Comparison of ENCODE assay signal across 14 cellular contexts in the genomic region with DNA sequence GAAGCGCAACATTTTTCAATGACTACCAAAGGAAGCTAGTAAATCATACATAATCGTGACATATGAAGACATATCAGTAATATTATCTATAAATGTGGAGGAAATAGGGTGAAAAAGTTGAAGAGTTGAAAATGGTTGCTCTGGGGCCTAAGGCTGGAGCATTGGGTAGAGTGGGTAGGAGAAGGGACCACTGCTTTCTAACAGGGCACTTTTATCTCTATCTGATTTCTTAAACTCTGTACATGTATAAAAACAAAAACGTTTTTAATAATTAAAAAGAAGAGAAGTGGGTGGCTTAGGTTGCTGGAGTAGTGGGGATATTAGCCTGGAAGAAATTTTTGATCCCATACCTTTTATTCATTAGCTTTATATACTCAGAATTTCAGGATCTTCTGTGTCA. TPM values are rescaled to one million over a fixed set of nuclear protein-coding genes. Genes with fewer than 3 reads are reported as not detected.
DNase-seq lines count a peak whose midpoint lies in the region; ATAC-seq lines count a peak whose summit lies in the region.
"Had no signal": no experiment of that assay in that cellular context is flagged by ENCODE, and none has a peak within 500 bp of the region (broad histone marks: within the 10 kb centered on the region; RNA-seq: fewer than 3 reads in every experiment).

No MANE protein-coding gene starts in this region.

- peak overlapping the region; percentile 98 for H3K27ac Mint-ChIP-seq in T-helper 17 cell
- H3K27ac Mint-ChIP-seq in effector memory CD8-positive, alpha-beta T cell, result peak overlapping the region; percentile 71 to 92
- H3K27ac Mint-ChIP-seq in stimulated activated naive CD8-positive, alpha-beta T cell treated with anti-CD3 and anti-CD28 coated beads, Interleukin-15, amount 100 ng/mL, for 72 hours, result peak overlapping the region in 1 of 2 donors; percentile 64

- no peaks in the 10 kb centered on the region for H3K9me3 ChIP-seq in T-helper 17 cell (ENCODE audit: control insufficient read depth, low read length, poor library complexity, severe bottlenecking)
- H3K9me3 ChIP-seq: colonic mucosa, mucosa of descending colon had no signal

- H3K4me1 Mint-ChIP-seq in activated T-cell treated with anti-CD3 and anti-CD28 coated beads, Interleukin-2, amount 50 U/mL, for 4 hours (ENCODE audit: low read depth), result peaks cover 54% of the 10 kb centered on the region
- H3K4me1 Mint-ChIP-seq in T-helper 17 cell, result peaks cover 27% of the 10 kb centered on the region
- H3K4me1 Mint-ChIP-seq in effector memory CD8-positive, alpha-beta T cell (ENCODE audit: low read depth in 2 of 2), result peaks cover 26 to 42% of the 10 kb centered on the region in 2 donors
- H3K4me1 Mint-ChIP-seq in stimulated activated naive CD8-positive, alpha-beta T cell treated with anti-CD3 and anti-CD28 coated beads, Interleukin-15, amount 100 ng/mL, for 72 hours, result peaks cover 72% of the 10 kb centered on the region

- DNase-seq in activated T-cell treated with anti-CD3 and anti-CD28 coated beads, Interleukin-2, amount 50 U/mL, for 4 hours, result no peak
- no peak for DNase-seq in activated T-cell treated with anti-CD3 and anti-CD28 coated beads for 4 hours
- DNase-seq in T-helper 17 cell, result no peak
- no peak for DNase-seq in effector memory CD8-positive, alpha-beta T cell
- DNase-seq in stimulated activated naive CD8-positive, alpha-beta T cell treated with anti-CD3 and anti-CD28 coated beads, Interleukin-15, amount 100 ng/mL, for 72 hours, result no peak
- no peak for DNase-seq in glomerular visceral epithelial cell (ENCODE audit: extremely low spot score)
- DNase-seq in stimulated activated CD4-positive, alpha-beta T cell treated with anti-CD3 and anti-CD28 coated beads, Interleukin-12 subunit alpha, Interleukin-12 subunit beta, amount 100 ng/mL, for 4 hours, result no peak
- DNase-seq: colonic mucosa, hippocampal formation, NCI-H446, SIG-M5 had no signal

- H3K4me3 Mint-ChIP-seq in activated T-cell treated with anti-CD3 and anti-CD28 coated beads, Interleukin-2, amount 50 U/mL, for 4 hours, result no peak overlapping the region
- H3K4me3 Mint-ChIP-seq in T-helper 17 cell, result peak overlapping the region; percentile 70
- peak overlapping the region; percentile 25 to 61 for H3K4me3 Mint-ChIP-seq in effector memory CD8-positive, alpha-beta T cell
- H3K4me3 Mint-ChIP-seq in stimulated activated naive CD8-positive, alpha-beta T cell treated with anti-CD3 and anti-CD28 coated beads, Interleukin-15, amount 100 ng/mL, for 72 hours, result peak overlapping the region; percentile 30 to 53

- no peaks in the 10 kb centered on the region for H3K9me3 Mint-ChIP-seq in activated T-cell treated with anti-CD3 and anti-CD28 coated beads, Interleukin-2, amount 50 U/mL, for 4 hours
- no peaks in the 10 kb centered on the region for H3K9me3 Mint-ChIP-seq in effector memory CD8-positive, alpha-beta T cell
- H3K9me3 Mint-ChIP-seq in stimulated activated naive CD8-positive, alpha-beta T cell treated with anti-CD3 and anti-CD28 coated beads, Interleukin-15, amount 100 ng/mL, for 72 hours, result peaks cover 0 to 7% of the 10 kb centered on the region in 2 donors

- peaks cover 1% of the 10 kb centered on the region for H3K36me3 Mint-ChIP-seq in activated T-cell treated with anti-CD3 and anti-CD28 coated beads, Interleukin-2, amount 50 U/mL, for 4 hours (ENCODE audit: insufficient read depth)
- H3K36me3 Mint-ChIP-seq in T-helper 17 cell (ENCODE audit: low read depth), result no peaks in the 10 kb centered on the region
- no peaks in the 10 kb centered on the region for H3K36me3 Mint-ChIP-seq in effector memory CD8-positive, alpha-beta T cell (ENCODE audit: insufficient read depth)

- no peaks in the 10 kb centered on the region for H3K27me3 Mint-ChIP-seq in activated T-cell treated with anti-CD3 and anti-CD28 coated beads, Interleukin-2, amount 50 U/mL, for 4 hours (ENCODE audit: low read depth)
- no peaks in the 10 kb centered on the region for H3K27me3 Mint-ChIP-seq in T-helper 17 cell
- no peaks in the 10 kb centered on the region for H3K27me3 Mint-ChIP-seq in effector memory CD8-positive, alpha-beta T cell
- no peaks in the 10 kb centered on the region for H3K27me3 Mint-ChIP-seq in stimulated activated naive CD8-positive, alpha-beta T cell treated with anti-CD3 and anti-CD28 coated beads, Interleukin-15, amount 100 ng/mL, for 72 hours

- peak; percentile 23 to 29 for ATAC-seq in activated T-cell treated with anti-CD3 and anti-CD28 coated beads, Interleukin-2, amount 50 U/mL, for 4 hours
- ATAC-seq in T-helper 17 cell, result peak; percentile 35
- peak; percentile 19 for ATAC-seq in effector memory CD8-positive, alpha-beta T cell (replicated peaks)
- peak; percentile 17 for ATAC-seq in stimulated activated naive CD8-positive, alpha-beta T cell treated with anti-CD3 and anti-CD28 coated beads, Interleukin-15, amount 100 ng/mL, for 72 hours
- no peak for ATAC-seq in GM18870 (IDR thresholded peaks at IDR 0.05; ENCODE audit: unreplicated experiment)
- ATAC-seq: esophagus mucosa had no signal

RNA-seq across cellular contexts. Expression of a gene that starts 44.2 kb away (rescaled TPM):
- 1 to 10 TPM; 2.1 to 6.3 (median 4.7) TPM for total RNA-seq in activated T-cell treated with anti-CD3 and anti-CD28 coated beads, Interleukin-2, amount 50 U/mL, for 4 hours
- 1 to 10 TPM; 4.0 to 4.3 TPM for total RNA-seq in T-helper 17 cell

RNA-seq across cellular contexts. Expression of a gene that starts 44.2 kb away (rescaled TPM):
- 10 to 100 TPM; 21.2 to 26.5 (median 23.7) TPM for total RNA-seq in activated T-cell treated with anti-CD3 and anti-CD28 coated beads, Interleukin-2, amount 50 U/mL, for 4 hours
- 1 to 10 TPM; 6.0 to 8.1 TPM for total RNA-seq in T-helper 17 cell
